Comparison of ENCODE assay signal across 17 cellular contexts in genomic region chr2:232997749-232998665, GRCh38. TPM values are rescaled to one million over a fixed set of nuclear protein-coding genes. Genes with fewer than 3 reads are reported as not detected.
"Had no signal": no experiment of that assay in that cellular context is flagged by ENCODE, and none has a peak within 500 bp of the region (broad histone marks: within the 10 kb centered on the region; RNA-seq: fewer than 3 reads in every experiment).

No MANE protein-coding gene starts in this region.

- H3K27ac ChIP-seq: ascending aorta, esophagus muscularis mucosa, SK-N-MC had no signal

- H3K4me1 ChIP-seq: ascending aorta, esophagus muscularis mucosa had no signal

- H3K36me3 ChIP-seq: ascending aorta, esophagus muscularis mucosa had no signal

- H3K4me3 Mint-ChIP-seq: activated CD4-positive, alpha-beta T cell treated with anti-CD3 and anti-CD28 coated beads, Interleukin-2, amount 10 ng/mL, durations not matched to agents 7 days and 5 days; activated naive CD4-positive, alpha-beta T cell treated with anti-CD3 and anti-CD28 coated beads, Interleukin-2, amount 10 ng/mL, durations not matched to agents 7 days and 5 days; memory B cell; natural killer cell; stimulated activated naive B cell treated with anti-CD40 and anti-IgM and Interleukin-4, amounts not matched to agents 10 μg/mL and 1 μg/mL and 100 μg/mL, for 72 hours had no signal

- H3K4me3 ChIP-seq: ascending aorta, esophagus muscularis mucosa, SK-N-MC had no signal

- H3K36me3 Mint-ChIP-seq: activated naive CD4-positive, alpha-beta T cell treated with anti-CD3 and anti-CD28 coated beads, Interleukin-2, amount 10 ng/mL, durations not matched to agents 7 days and 5 days; memory B cell; natural killer cell had no signal

- DNase-seq: activated CD4-positive, alpha-beta T cell treated with anti-CD3 and anti-CD28 coated beads, Interleukin-2, amount 10 ng/mL, durations not matched to agents 7 days and 5 days; activated naive CD4-positive, alpha-beta T cell treated with anti-CD3 and anti-CD28 coated beads, Interleukin-2, amount 10 ng/mL, durations not matched to agents 7 days and 5 days; activated T-cell treated with anti-CD3 and anti-CD28 coated beads for 4 hours; hippocampal formation; kidney; left ventricle myocardium superior; natural killer cell; stimulated activated CD4-positive, alpha-beta T cell treated with anti-CD3 and anti-CD28 coated beads, Interleukin-2, amount 100 ng/mL, for 48 hours; stimulated activated naive B cell treated with anti-CD40 and anti-IgM and Interleukin-4, amounts not matched to agents 10 μg/mL and 1 μg/mL and 100 μg/mL, for 72 hours; substantia nigra; trophoblast cell had no signal

- H3K27me3 Mint-ChIP-seq: activated CD4-positive, alpha-beta T cell treated with anti-CD3 and anti-CD28 coated beads, Interleukin-2, amount 10 ng/mL, durations not matched to agents 7 days and 5 days had no signal

- ATAC-seq: left ventricle myocardium superior; stimulated activated naive B cell treated with anti-CD40 and anti-IgM and Interleukin-4, amounts not matched to agents 10 μg/mL and 1 μg/mL and 100 μg/mL, for 72 hours had no signal

- H3K4me1 Mint-ChIP-seq: activated CD4-positive, alpha-beta T cell treated with anti-CD3 and anti-CD28 coated beads, Interleukin-2, amount 10 ng/mL, durations not matched to agents 7 days and 5 days; activated naive CD4-positive, alpha-beta T cell treated with anti-CD3 and anti-CD28 coated beads, Interleukin-2, amount 10 ng/mL, durations not matched to agents 7 days and 5 days; memory B cell; natural killer cell; stimulated activated naive B cell treated with anti-CD40 and anti-IgM and Interleukin-4, amounts not matched to agents 10 μg/mL and 1 μg/mL and 100 μg/mL, for 72 hours had no signal

- H3K27ac Mint-ChIP-seq: activated CD4-positive, alpha-beta T cell treated with anti-CD3 and anti-CD28 coated beads, Interleukin-2, amount 10 ng/mL, durations not matched to agents 7 days and 5 days; activated naive CD4-positive, alpha-beta T cell treated with anti-CD3 and anti-CD28 coated beads, Interleukin-2, amount 10 ng/mL, durations not matched to agents 7 days and 5 days; activated T-helper 2 cell treated with anti-CD3 and anti-CD28 coated beads, Interferon-gamma antibody, Interleukin-2, Interleukin-4, amounts not matched to agents 10 μg/mL and 5 μg/mL and 100 μg/mL, durations not matched to agents 14 hours and 24 hours and 36 hours; memory B cell; natural killer cell; stimulated activated naive B cell treated with anti-CD40 and anti-IgM and Interleukin-4, amounts not matched to agents 10 μg/mL and 1 μg/mL and 100 μg/mL, for 72 hours had no signal

- H3K27me3 ChIP-seq: ascending aorta had no signal

- H3K9me3 ChIP-seq: ascending aorta, esophagus muscularis mucosa had no signal

- H3K9me3 Mint-ChIP-seq: activated CD4-positive, alpha-beta T cell treated with anti-CD3 and anti-CD28 coated beads, Interleukin-2, amount 10 ng/mL, durations not matched to agents 7 days and 5 days; activated naive CD4-positive, alpha-beta T cell treated with anti-CD3 and anti-CD28 coated beads, Interleukin-2, amount 10 ng/mL, durations not matched to agents 7 days and 5 days; activated T-helper 2 cell treated with anti-CD3 and anti-CD28 coated beads, Interferon-gamma antibody, Interleukin-2, Interleukin-4, amounts not matched to agents 10 μg/mL and 5 μg/mL and 100 μg/mL, durations not matched to agents 14 hours and 24 hours and 36 hours; memory B cell; natural killer cell had no signal

RNA-seq across cellular contexts. Expression of gene NGEF, which starts 15.0 kb away (rescaled TPM):
- total RNA-seq: activated CD4-positive, alpha-beta T cell treated with anti-CD3 and anti-CD28 coated beads, Interleukin-2, amount 10 ng/mL, durations not matched to agents 7 days and 5 days; left ventricle myocardium superior; natural killer cell; osteoblast had no signal

RNA-seq across cellular contexts. Expression of gene NEU2, which starts 34.5 kb away (rescaled TPM):
- total RNA-seq: activated CD4-positive, alpha-beta T cell treated with anti-CD3 and anti-CD28 coated beads, Interleukin-2, amount 10 ng/mL, durations not matched to agents 7 days and 5 days; activated T-helper 2 cell treated with anti-CD3 and anti-CD28 coated beads, Interferon-gamma antibody, Interleukin-2, Interleukin-4, amounts not matched to agents 10 μg/mL and 5 μg/mL and 100 μg/mL, durations not matched to agents 14 hours and 24 hours and 36 hours; ascending aorta; esophagus muscularis mucosa; kidney; left ventricle myocardium superior; natural killer cell; osteoblast had no signal
